Comparison of ENCODE assay signal across 15 cellular contexts in genomic region chr2:235021752-235022151, GRCh38.
DNase-seq lines count a peak whose midpoint lies in the region; ATAC-seq lines count a peak whose summit lies in the region.
"Had no signal": no experiment of that assay in that cellular context is flagged by ENCODE, and none has a peak within 500 bp of the region (broad histone marks: within the 10 kb centered on the region; RNA-seq: fewer than 3 reads in every experiment).

No MANE protein-coding gene starts in this region.

- no peak overlapping the region for H2AK5ac ChIP-seq in mesenchymal stem cell (ENCODE audit: low read length, severe bottlenecking)

- H3K9ac ChIP-seq in mesenchymal stem cell (ENCODE audit: low read length), result peak overlapping the region; percentile 73

- H3K4me1 ChIP-seq in mesenchymal stem cell (ENCODE audit: control insufficient read depth, insufficient read depth, low read depth, low read length), result peaks cover 55% of the 10 kb centered on the region

- no peak overlapping the region for H2BK15ac ChIP-seq in mesenchymal stem cell (ENCODE audit: low read depth, poor library complexity, severe bottlenecking)

- H3K4ac ChIP-seq in mesenchymal stem cell (ENCODE audit: low read depth in 1 of 2, low read length in 2 of 2), result no peak overlapping the region

- in situ Hi-C loops in Caki2 (cut with HindIII; ENCODE audit: low pct_unique_long_range_greater_than_20kb, low sequenced_read_pairs), result no loop called here

- H3K79me1 ChIP-seq in mesenchymal stem cell (replicated peaks; ENCODE audit: low read length, poor library complexity, severe bottlenecking), result no peaks in the 10 kb centered on the region

- peak overlapping the region; percentile 31 for H3K27ac ChIP-seq in mesenchymal stem cell (ENCODE audit: low read length, poor library complexity, severe bottlenecking)

- no peak overlapping the region for H3K4me3 ChIP-seq in mesenchymal stem cell (ENCODE audit: insufficient read depth in 1 of 2, low read depth in 1 of 2, low read length in 2 of 2)

- no peak overlapping the region for H3K14ac ChIP-seq in mesenchymal stem cell (ENCODE audit: low read length in 2 of 2)

- no CpG with 5 or more reads among the region's 2 CpGs for WGBS in mesenchymal stem cell

- H2AFZ ChIP-seq in mesenchymal stem cell (ENCODE audit: low read depth, low read length), result no peak overlapping the region

- H2BK5ac ChIP-seq in mesenchymal stem cell (ENCODE audit: low read depth, low read length, poor library complexity, severe bottlenecking), result no peak overlapping the region

- no peak overlapping the region for H3K18ac ChIP-seq in mesenchymal stem cell (ENCODE audit: low read depth in 1 of 2, low read length in 2 of 2)

- H4K8ac ChIP-seq in mesenchymal stem cell (ENCODE audit: low read length), result no peak overlapping the region

- H2BK120ac ChIP-seq in mesenchymal stem cell (ENCODE audit: low read depth, low read length), result no peak overlapping the region

- no peaks in the 10 kb centered on the region for H3K9me3 ChIP-seq in mesenchymal stem cell (ENCODE audit: control insufficient read depth, low read length)

- H3K27me3 ChIP-seq in mesenchymal stem cell (ENCODE audit: control insufficient read depth in 1 of 2, insufficient read depth in 1 of 2, low read length in 2 of 2), result no peaks in the 10 kb centered on the region

- no peak overlapping the region for H3K23ac ChIP-seq in mesenchymal stem cell (ENCODE audit: low read length in 2 of 2)

- no peak overlapping the region for H2BK12ac ChIP-seq in mesenchymal stem cell (ENCODE audit: low read length in 2 of 2)

- H4K91ac ChIP-seq in mesenchymal stem cell (ENCODE audit: low read length), result no peak overlapping the region

- peaks cover 18 to 32% of the 10 kb centered on the region in 2 experiments for H3K36me3 ChIP-seq in mesenchymal stem cell (ENCODE audit: control insufficient read depth in 1 of 2, insufficient read depth in 2 of 2, low read depth in 1 of 2, low read length in 2 of 2)

- H3K4me2 ChIP-seq in mesenchymal stem cell (ENCODE audit: low read length, poor library complexity, severe bottlenecking), result no peak overlapping the region

- no peak for ATAC-seq in GM21515 (IDR thresholded peaks at IDR 0.05; ENCODE audit: unreplicated experiment)
- ATAC-seq: WTC11 had no signal

- DNase-seq in Caki2 (ENCODE audit: low read depth) (peak; percentile 68), NCI-H460 (ENCODE audit: extremely low read depth, low read depth) (peak; percentile 41), dedifferentiated amniotic fluid mesenchymal stem cell (ENCODE audit: extremely low spot score) (peak; percentile 77), mesenchymal stem cell (peak; percentile 87), NCI-H774 (lab: John Stamatoyannopoulos, UW) (no peak), NCI-H1092 treated with DMSO at 0.1 percent for 48 hours (lab: John Stamatoyannopoulos, UW) (no peak)
- no peak for DNase-seq in stimulated activated CD4-positive, alpha-beta T cell treated with anti-CD3 and anti-CD28 coated beads, Interleukin-12 subunit alpha, Interleukin-12 subunit beta, amount 100 ng/mL, for 4 hours
- DNase-seq: activated T-cell treated with anti-CD3 and anti-CD28 coated beads, Interleukin-2, amount 50 U/mL, for 48 hours; caudate nucleus; NCI-H2227 treated with DMSO at 0.1 percent for 48 hours; occipital lobe; stimulated activated CD4-positive, alpha-beta T cell treated with anti-CD3 and anti-CD28 coated beads, Interleukin-2, amount 100 ng/mL, for 24 hours; stimulated activated naive CD4-positive, alpha-beta T cell treated with Interleukin-2 at 50 U/mL for 16 hours had no signal

Comparison
In these comparisons a context has a peak if more than half of its experiments do, and no peak if none do; other contexts are left out.
1. DNase-seq: peak in Caki2 (single experiment), NCI-H460 (single experiment), dedifferentiated amniotic fluid mesenchymal stem cell (single experiment) and mesenchymal stem cell (single experiment); none in NCI-H774 (single experiment), NCI-H1092 treated with DMSO at 0.1 percent for 48 hours (single experiment) and stimulated activated CD4-positive, alpha-beta T cell treated with anti-CD3 and anti-CD28 coated beads, Interleukin-12 subunit alpha, Interleukin-12 subunit beta, amount 100 ng/mL, for 4 hours (single experiment).